In the genomic region with DNA sequence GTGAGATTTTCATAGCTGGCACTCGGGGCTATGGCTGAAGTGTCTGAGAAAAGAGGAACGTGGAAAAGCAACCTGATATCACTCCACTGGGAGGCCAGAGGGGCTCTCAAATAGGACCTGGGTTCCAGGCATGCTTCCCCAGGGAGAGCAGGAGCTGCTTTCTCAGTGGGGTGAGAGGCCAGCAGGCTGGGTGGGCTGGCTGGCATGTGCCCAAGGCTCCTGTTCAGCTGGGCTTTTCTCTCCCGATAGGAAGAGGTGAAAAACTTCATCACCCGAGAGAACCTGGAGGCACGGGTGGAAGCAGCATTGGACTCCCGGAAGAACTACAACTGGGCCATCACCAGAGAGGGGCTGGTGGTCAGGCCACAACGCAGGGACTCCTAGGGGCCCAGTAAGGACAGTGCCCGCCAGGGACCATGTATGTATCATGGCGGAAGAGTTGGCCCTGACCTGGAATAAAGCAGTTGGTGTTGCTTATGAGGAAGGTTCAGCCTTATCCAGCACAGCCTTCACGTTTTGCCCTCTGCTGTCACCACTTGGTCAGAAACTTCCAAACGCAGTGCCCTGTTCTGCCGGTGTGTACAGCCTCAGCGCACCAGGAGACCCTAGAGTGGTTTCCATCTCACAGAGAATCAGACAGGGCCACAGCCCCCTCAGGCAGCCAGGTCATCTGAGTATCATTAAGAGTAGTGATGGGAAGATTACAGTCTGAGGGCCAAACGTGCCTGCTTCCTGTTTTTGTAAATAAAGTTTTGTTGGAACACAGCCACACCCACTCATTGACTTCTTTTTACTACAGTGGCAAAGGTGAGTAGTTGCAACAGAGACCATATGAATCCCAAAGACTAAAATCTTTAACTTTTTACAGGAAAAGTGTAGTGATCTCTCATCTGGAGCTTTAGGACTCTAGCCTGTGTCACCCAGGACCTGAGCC, we compare ENCODE assay signal across 13 cellular contexts. TPM values are rescaled to one million over a fixed set of nuclear protein-coding genes. Genes with fewer than 3 reads are reported as not detected.
DNase-seq lines count a peak whose midpoint lies in the region; ATAC-seq and TF ChIP-seq lines count a peak whose summit lies in the region.
"Had no signal": no experiment of that assay in that cellular context is flagged by ENCODE, and none has a peak within 500 bp of the region (broad histone marks: within the 10 kb centered on the region; RNA-seq: fewer than 3 reads in every experiment).

No MANE protein-coding gene starts in this region.

- H3K4me3 ChIP-seq in NB4 (ENCODE audit: low read depth, low read length) (peak overlapping the region; percentile 92), trophoblast cell (ENCODE audit: low read depth, low read length) (no peak overlapping the region)

- H3K23ac ChIP-seq in trophoblast cell (ENCODE audit: low read length): no peak overlapping the region

- H3K9ac ChIP-seq in trophoblast cell (ENCODE audit: low read length): no peak overlapping the region

- DNase-seq in activated CD4-positive, alpha-beta T cell treated with anti-CD3 and anti-CD28 coated beads for 36 hours: no peak
- DNase-seq in activated CD4-positive, alpha-beta T cell treated with anti-CD3 and anti-CD28 coated beads, Interleukin-2, amount 50 U/mL, for 1 hour: no peak
- DNase-seq in NB4 (ENCODE audit: low read depth) (peak; percentile 48), trophoblast cell (no peak), NCI-H82 treated with DMSO at 0.1 percent for 48 hours (lab: John Stamatoyannopoulos, UW; ENCODE audit: unreplicated experiment) (no peak), hypothalamus (lab: John Stamatoyannopoulos, UW) (no peak)
- DNase-seq: NCI-H446; occipital lobe; stimulated activated CD4-positive, alpha-beta T cell treated with anti-CD3 and anti-CD28 coated beads, Interleukin-4, amount 100 ng/mL, for 4 hours; thyroid gland had no signal

- no peaks in the 10 kb centered on the region for H3K27me3 Mint-ChIP-seq in activated CD4-positive, alpha-beta T cell treated with anti-CD3 and anti-CD28 coated beads for 36 hours
- H3K27me3 Mint-ChIP-seq in brain: no peaks in the 10 kb centered on the region

- no peak for TF ChIP-seq POLR2A in NB4 (IDR thresholded peaks at IDR 0.05; ENCODE audit: extremely low read depth, insufficient read length)

- H3K36me3 Mint-ChIP-seq in activated CD4-positive, alpha-beta T cell treated with anti-CD3 and anti-CD28 coated beads for 36 hours (ENCODE audit: low read depth): peaks cover 41% of the 10 kb centered on the region
- H3K36me3 Mint-ChIP-seq in brain: peaks cover 29% of the 10 kb centered on the region

- H3K18ac ChIP-seq in trophoblast cell (ENCODE audit: low read length): no peak overlapping the region

- no peak overlapping the region for H4K91ac ChIP-seq in trophoblast cell (ENCODE audit: low read depth, low read length)

- no peak overlapping the region for H2AK5ac ChIP-seq in trophoblast cell (ENCODE audit: low read length)

- H2BK120ac ChIP-seq in trophoblast cell (ENCODE audit: insufficient read depth, low read length, poor library complexity): no peak overlapping the region

- no peak overlapping the region for H3K27ac ChIP-seq in trophoblast cell (ENCODE audit: low read depth, low read length)
- H3K27ac ChIP-seq: SK-N-MC had no signal

- H3K36me3 ChIP-seq in trophoblast cell (ENCODE audit: control insufficient read depth in 1 of 2, insufficient read depth in 2 of 2, low read length in 2 of 2): peaks cover 20 to 26% of the 10 kb centered on the region in 2 experiments

- intact Hi-C loops in activated CD4-positive, alpha-beta T cell treated with anti-CD3 and anti-CD28 coated beads for 36 hours (cut with DNase I, micrococcal nuclease): loop anchor here (2.0 to 5.0 kb wide), 6 partner anchors 35 to 425 kb away; partner anchors contain the start of genes ATRN (in 1 of the 2), DDRGK1 (in 1 of the 2), DNAAF9 (in 1 of the 2) and FASTKD5 (in 1 of the 2)

- peaks cover 2% of the 10 kb centered on the region for H3K9me3 ChIP-seq in trophoblast cell (ENCODE audit: insufficient read depth, low read depth, low read length)
- H3K9me3 ChIP-seq: thyroid gland had no signal

- no CpG with 5 or more reads among the region's 14 CpGs for WGBS in trophoblast cell (ENCODE audit: extremely low coverage, insufficient coverage, insufficient read length)

- no peak overlapping the region for H2BK12ac ChIP-seq in trophoblast cell (ENCODE audit: low read length)

- TF ChIP-seq CTCF in NB4 (IDR thresholded peaks at IDR 0.05; ENCODE audit: low read depth, low read length): no peak
- no peak for TF ChIP-seq CTCF in brain (conservative IDR thresholded peaks at IDR 0.05)

- no peak overlapping the region for H3K4me2 ChIP-seq in trophoblast cell (ENCODE audit: low read length)

- H3K4me1 ChIP-seq in trophoblast cell (ENCODE audit: control insufficient read depth in 1 of 2, insufficient read depth in 2 of 2, low read length in 2 of 2): peaks cover 3 to 7% of the 10 kb centered on the region in 2 experiments

- no peak overlapping the region for H4K12ac ChIP-seq in trophoblast cell (ENCODE audit: low read depth, low read length)

- peak overlapping the region; percentile 29 for H3K4ac ChIP-seq in trophoblast cell (ENCODE audit: low read depth, low read length)

- no peaks in the 10 kb centered on the region for H3K9me3 Mint-ChIP-seq in activated CD4-positive, alpha-beta T cell treated with anti-CD3 and anti-CD28 coated beads for 36 hours (ENCODE audit: low read depth)
- H3K9me3 Mint-ChIP-seq in brain: no peaks in the 10 kb centered on the region

- H3K79me1 ChIP-seq in trophoblast cell (ENCODE audit: low read length): peaks cover 13% of the 10 kb centered on the region

- no peak overlapping the region for H2BK5ac ChIP-seq in trophoblast cell (ENCODE audit: low read depth, low read length, poor library complexity)

- no peak overlapping the region for H2AFZ ChIP-seq in trophoblast cell (ENCODE audit: insufficient read depth, low read length, poor library complexity)

- H3K4me1 Mint-ChIP-seq in activated CD4-positive, alpha-beta T cell treated with anti-CD3 and anti-CD28 coated beads for 36 hours: peaks cover 27% of the 10 kb centered on the region
- H3K4me1 Mint-ChIP-seq in brain: peaks cover 18% of the 10 kb centered on the region

- H3K27me3 ChIP-seq in trophoblast cell (ENCODE audit: insufficient read depth, low read length): no peaks in the 10 kb centered on the region
- H3K27me3 ChIP-seq: thyroid gland had no signal

- POLR2A ChIA-PET in activated CD4-positive, alpha-beta T cell treated with anti-CD3 and anti-CD28 coated beads for 36 hours (lab: Charles Lee): interaction anchor here (0.5 kb wide), 1 partner anchor 64 kb away, joined by 3 read pairs; no protein-coding TSS in a partner anchor

- H4K8ac ChIP-seq in trophoblast cell (ENCODE audit: low read depth, low read length): no peak overlapping the region

- H3K4me3 Mint-ChIP-seq in activated CD4-positive, alpha-beta T cell treated with anti-CD3 and anti-CD28 coated beads for 36 hours: peak overlapping the region; percentile 89
- peak overlapping the region; percentile 90 to 93 (median 91) for H3K4me3 Mint-ChIP-seq in brain

- peak overlapping the region; percentile 88 for H3K27ac Mint-ChIP-seq in activated CD4-positive, alpha-beta T cell treated with anti-CD3 and anti-CD28 coated beads for 36 hours
- H3K27ac Mint-ChIP-seq in brain: peak overlapping the region in 1 of 5 experiments; percentile 65

- no peak overlapping the region for H3K14ac ChIP-seq in trophoblast cell (ENCODE audit: low read length)

- no peak for ATAC-seq in activated CD4-positive, alpha-beta T cell treated with anti-CD3 and anti-CD28 coated beads for 36 hours
- ATAC-seq in HG02885 (IDR thresholded peaks at IDR 0.05; ENCODE audit: poor library complexity, unreplicated experiment): no peak

- H3K79me2 ChIP-seq in trophoblast cell (ENCODE audit: control insufficient read depth, insufficient read depth, low read length, poor library complexity): peaks cover 9% of the 10 kb centered on the region

- CTCF ChIA-PET in activated CD4-positive, alpha-beta T cell treated with anti-CD3 and anti-CD28 coated beads for 36 hours (lab: Charles Lee): interaction anchor here (0.6 kb wide), 1 partner anchor 69 kb away, joined by 3 read pairs; no protein-coding TSS in a partner anchor

RNA-seq across cellular contexts. Expression of gene MRPS26, which starts 1.9 kb away (rescaled TPM):
- 100 to 1,000 TPM; 107 to 153 TPM for total RNA-seq in activated CD4-positive, alpha-beta T cell treated with anti-CD3 and anti-CD28 coated beads for 36 hours
- 107 TPM for polyA plus RNA-seq in brain (ENCODE audit: insufficient read depth, low read depth, low replicate concordance)
- polyA plus RNA-seq in trophoblast cell (2013): 26.6 and 30.1 TPM in 2 replicates

RNA-seq across cellular contexts. Expression of gene GNRH2, which starts 4.3 kb away (rescaled TPM):
- total RNA-seq in activated CD4-positive, alpha-beta T cell treated with anti-CD3 and anti-CD28 coated beads for 36 hours: 1 to 10 TPM; 8.0 to 8.3 TPM
- polyA plus RNA-seq in brain (ENCODE audit: insufficient read depth, low read depth, low replicate concordance): 1.7 TPM
- polyA plus RNA-seq in trophoblast cell (2013): 0.44 TPM in 1 of 2 replicates, not detected in the other
- total RNA-seq: occipital lobe had no signal

RNA-seq across cellular contexts. Expression of gene OXT, which starts 23.7 kb away (rescaled TPM):
- total RNA-seq in activated CD4-positive, alpha-beta T cell treated with anti-CD3 and anti-CD28 coated beads for 36 hours: under 1 TPM in 1 of 2 experiments, not detected in 1; 0.40 TPM
- polyA plus RNA-seq in brain (ENCODE audit: insufficient read depth, low read depth, low replicate concordance): not detected
- polyA plus RNA-seq in trophoblast cell (2013): 0.12 TPM in 1 of 2 replicates, not detected in the other
- total RNA-seq: occipital lobe, thyroid gland had no signal

RNA-seq across cellular contexts. Expression of gene AVP, which starts 36.8 kb away (rescaled TPM):
- total RNA-seq in activated CD4-positive, alpha-beta T cell treated with anti-CD3 and anti-CD28 coated beads for 36 hours: not detected
- polyA plus RNA-seq in brain (ENCODE audit: insufficient read depth, low read depth, low replicate concordance): 1,079 TPM
- polyA plus RNA-seq in trophoblast cell (2013): not detected in 2 replicates
- total RNA-seq: occipital lobe, thyroid gland had no signal
